ENCODE assay signal across 1 cellular context in the genomic region with DNA sequence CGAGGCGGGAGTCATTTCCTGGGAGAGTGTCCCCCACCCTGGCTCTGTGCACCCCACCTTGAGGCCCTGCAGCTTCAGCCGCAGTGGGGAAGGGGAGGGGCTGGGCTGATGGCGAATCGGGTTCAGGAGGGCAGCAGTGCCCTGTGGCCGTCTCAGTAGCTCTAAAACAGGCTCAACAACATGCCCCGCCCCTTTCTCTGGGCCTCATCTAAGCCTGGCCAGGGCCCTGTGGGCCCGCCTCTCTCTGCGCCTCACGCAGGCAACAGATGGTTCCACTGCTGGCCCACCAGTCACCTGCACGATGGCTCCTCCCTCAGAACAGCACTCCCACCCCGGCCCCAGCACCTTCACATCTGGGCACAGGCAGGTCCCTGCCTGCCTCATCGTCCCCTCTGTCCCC.
TF ChIP-seq lines count a peak whose summit lies in the region.

No MANE protein-coding gene starts in this region.

TF ChIP-seq in HEK293, 187 proteins besides CTCF, POLR2A, EP300 and RAD21 (continued from another document):
- TF ChIP-seq, protein P1, sequence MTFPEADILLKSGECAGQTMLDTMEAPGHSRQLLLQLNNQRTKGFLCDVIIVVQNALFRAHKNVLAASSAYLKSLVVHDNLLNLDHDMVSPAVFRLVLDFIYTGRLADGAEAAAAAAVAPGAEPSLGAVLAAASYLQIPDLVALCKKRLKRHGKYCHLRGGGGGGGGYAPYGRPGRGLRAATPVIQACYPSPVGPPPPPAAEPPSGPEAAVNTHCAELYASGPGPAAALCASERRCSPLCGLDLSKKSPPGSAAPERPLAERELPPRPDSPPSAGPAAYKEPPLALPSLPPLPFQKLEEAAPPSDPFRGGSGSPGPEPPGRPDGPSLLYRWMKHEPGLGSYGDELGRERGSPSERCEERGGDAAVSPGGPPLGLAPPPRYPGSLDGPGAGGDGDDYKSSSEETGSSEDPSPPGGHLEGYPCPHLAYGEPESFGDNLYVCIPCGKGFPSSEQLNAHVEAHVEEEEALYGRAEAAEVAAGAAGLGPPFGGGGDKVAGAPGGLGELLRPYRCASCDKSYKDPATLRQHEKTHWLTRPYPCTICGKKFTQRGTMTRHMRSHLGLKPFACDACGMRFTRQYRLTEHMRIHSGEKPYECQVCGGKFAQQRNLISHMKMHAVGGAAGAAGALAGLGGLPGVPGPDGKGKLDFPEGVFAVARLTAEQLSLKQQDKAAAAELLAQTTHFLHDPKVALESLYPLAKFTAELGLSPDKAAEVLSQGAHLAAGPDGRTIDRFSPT (tag by site-specific recombination; IDR thresholded peaks at IDR 0.05) = no peak
- no peak for TF ChIP-seq GLI4 (tag by site-specific recombination; IDR thresholded peaks at IDR 0.05)
- TF ChIP-seq ZNF391 (tag by site-specific recombination; IDR thresholded peaks at IDR 0.05; ENCODE audit: borderline replicate concordance, low read depth) = no peak
- peak; percentile 66 for TF ChIP-seq SCRT2 (tag by site-specific recombination; IDR thresholded peaks at IDR 0.05)
